1 cellular context compared by ENCODE assay signal in the genomic region with DNA sequence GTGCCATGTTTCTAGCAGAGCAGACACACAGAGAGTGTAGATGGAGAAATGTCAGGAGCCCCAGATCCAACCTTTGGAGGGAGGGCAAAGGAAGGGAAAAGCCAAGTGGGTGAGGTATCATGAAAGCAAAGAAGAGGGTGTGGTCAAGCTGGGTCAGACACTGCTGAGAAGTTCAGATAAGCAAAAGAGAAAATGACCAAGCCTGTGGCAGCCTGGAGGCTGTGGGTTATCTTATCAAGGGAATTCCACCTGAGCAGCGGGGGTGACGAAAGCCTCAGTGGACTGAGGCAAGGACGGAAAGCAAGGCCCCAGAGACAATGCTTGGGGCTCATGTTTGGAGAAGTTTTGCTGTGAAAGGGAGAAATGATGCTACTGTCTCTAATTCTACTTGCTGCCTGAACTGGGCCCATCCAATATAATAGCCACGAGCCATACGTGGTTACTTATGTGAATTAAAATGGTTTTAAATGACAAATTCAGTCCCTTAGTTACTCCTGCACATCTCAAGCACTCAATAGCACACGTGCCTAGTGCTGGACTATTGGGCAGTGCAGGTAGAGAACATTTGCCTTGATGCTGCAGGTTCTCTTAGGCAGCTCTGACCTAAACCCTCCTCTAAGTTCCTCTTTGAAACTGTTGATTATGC.
TF ChIP-seq lines count a peak whose summit lies in the region.

No MANE protein-coding gene starts in this region.

TF ChIP-seq in K562, 482 proteins besides CTCF, POLR2A, EP300 and RAD21 (continued from another document and continues in another):
- TF ChIP-seq ZBTB2 (IDR thresholded peaks at IDR 0.05) (peak; percentile 89), ZNF384 (IDR thresholded peaks at IDR 0.05; ENCODE audit: low read depth, low read length) (no peak), L3MBTL2 (IDR thresholded peaks at IDR 0.05) (peak; percentile 96), HNRNPH1 (optimal IDR thresholded peaks at IDR 0.05; ENCODE audit: low read depth, low read length) (no peak), ZNF518B (CRISPR knock-in tag; IDR thresholded peaks at IDR 0.05) (no peak), ZNF316 (IDR thresholded peaks at IDR 0.05) (no peak), ZKSCAN8 (CRISPR knock-in tag; IDR thresholded peaks at IDR 0.05) (peak; percentile 82; the same call in 1 of the 2 replicates), HMGXB4 (CRISPR knock-in tag; IDR thresholded peaks at IDR 0.05) (no peak), ZNF124 (CRISPR knock-in tag; IDR thresholded peaks at IDR 0.05) (no peak), BRD9 (IDR thresholded peaks at IDR 0.05; ENCODE audit: low read depth, partially characterized antibody) (peak; percentile 93), ZNF23 (CRISPR knock-in tag; IDR thresholded peaks at IDR 0.05) (no peak), MAFF (IDR thresholded peaks at IDR 0.05; ENCODE audit: low read length) (peak; percentile 39; the same call in 1 of the 2 replicates), MEF2A (IDR thresholded peaks at IDR 0.05; ENCODE audit: control insufficient read depth, low read depth, low read length) (peak; percentile 77), PTTG1 (tag; IDR thresholded peaks at IDR 0.05; ENCODE audit: low read depth) (peak; percentile 14; the same call in 1 of the 2 replicates), ZNF24 (IDR thresholded peaks at IDR 0.05) (peak; percentile 80; the same call in 1 of the 2 replicates), FOXJ3 (CRISPR knock-in tag; IDR thresholded peaks at IDR 0.05) (no peak), ZNF586 (CRISPR knock-in tag; conservative IDR thresholded peaks at IDR 0.05) (no peak), TAF15 (IDR thresholded peaks at IDR 0.05; ENCODE audit: low read depth, low read length) (no peak), ZNF699 (CRISPR knock-in tag; IDR thresholded peaks at IDR 0.05; ENCODE audit: insufficient replicate concordance) (no peak), E2F4 (CRISPR knock-in tag; IDR thresholded peaks at IDR 0.05; ENCODE audit: low read depth) (no peak), CBX2 (IDR thresholded peaks at IDR 0.05; ENCODE audit: insufficient read depth, low read length, poor library complexity, severe bottlenecking) (no peak), RBM14 (IDR thresholded peaks at IDR 0.05; ENCODE audit: borderline replicate concordance, insufficient read depth, low read depth, low read length) (no peak), KDM5B (IDR thresholded peaks at IDR 0.05; ENCODE audit: insufficient replicate concordance, low read depth, low read length) (no peak), HCFC1 (IDR thresholded peaks at IDR 0.05; ENCODE audit: low read depth, low read length) (peak; percentile 32; the same call in 1 of the 2 replicates), CREBBP (IDR thresholded peaks at IDR 0.05; ENCODE audit: low read depth, low read length) (no peak), NFE2L1 (tag; IDR thresholded peaks at IDR 0.05; ENCODE audit: borderline replicate concordance, low read depth) (no peak), ZFP36 (IDR thresholded peaks at IDR 0.05; ENCODE audit: low read depth, low read length, partially characterized antibody) (peak; percentile 78), CREM (IDR thresholded peaks at IDR 0.05; ENCODE audit: low read depth) (peak; percentile 93), RCOR1 (IDR thresholded peaks at IDR 0.05; ENCODE audit: borderline replicate concordance in 1 of 2, low read depth in 2 of 2, low read length in 2 of 2) (peak; percentile 93 to 99), CBFA2T3 (IDR thresholded peaks at IDR 0.05) (peak; percentile 100), IFI16 (CRISPR knock-in tag; IDR thresholded peaks at IDR 0.05) (peak; percentile 84), HDAC2 (IDR thresholded peaks at IDR 0.05) (peak; percentile 95), STAT5B (CRISPR knock-in tag; IDR thresholded peaks at IDR 0.05) (no peak), IRF1 (CRISPR knock-in tag; IDR thresholded peaks at IDR 0.05; ENCODE audit: borderline replicate concordance) (no peak), NUFIP1 (IDR thresholded peaks at IDR 0.05; ENCODE audit: partially characterized antibody) (peak; percentile 62), RNF219 (CRISPR knock-in tag; IDR thresholded peaks at IDR 0.05) (no peak), FOXO4 (CRISPR knock-in tag; IDR thresholded peaks at IDR 0.05) (no peak; the same call in 1 of the 2 replicates)
- TF ChIP-seq, protein P1, sequence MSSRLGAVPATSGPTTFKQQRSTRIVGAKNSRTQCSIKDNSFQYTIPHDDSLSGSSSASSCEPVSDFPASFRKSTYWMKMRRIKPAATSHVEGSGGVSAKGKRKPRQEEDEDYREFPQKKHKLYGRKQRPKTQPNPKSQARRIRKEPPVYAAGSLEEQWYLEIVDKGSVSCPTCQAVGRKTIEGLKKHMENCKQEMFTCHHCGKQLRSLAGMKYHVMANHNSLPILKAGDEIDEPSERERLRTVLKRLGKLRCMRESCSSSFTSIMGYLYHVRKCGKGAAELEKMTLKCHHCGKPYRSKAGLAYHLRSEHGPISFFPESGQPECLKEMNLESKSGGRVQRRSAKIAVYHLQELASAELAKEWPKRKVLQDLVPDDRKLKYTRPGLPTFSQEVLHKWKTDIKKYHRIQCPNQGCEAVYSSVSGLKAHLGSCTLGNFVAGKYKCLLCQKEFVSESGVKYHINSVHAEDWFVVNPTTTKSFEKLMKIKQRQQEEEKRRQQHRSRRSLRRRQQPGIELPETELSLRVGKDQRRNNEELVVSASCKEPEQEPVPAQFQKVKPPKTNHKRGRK (tag; IDR thresholded peaks at IDR 0.05), result no peak
- TF ChIP-seq, protein P2, sequence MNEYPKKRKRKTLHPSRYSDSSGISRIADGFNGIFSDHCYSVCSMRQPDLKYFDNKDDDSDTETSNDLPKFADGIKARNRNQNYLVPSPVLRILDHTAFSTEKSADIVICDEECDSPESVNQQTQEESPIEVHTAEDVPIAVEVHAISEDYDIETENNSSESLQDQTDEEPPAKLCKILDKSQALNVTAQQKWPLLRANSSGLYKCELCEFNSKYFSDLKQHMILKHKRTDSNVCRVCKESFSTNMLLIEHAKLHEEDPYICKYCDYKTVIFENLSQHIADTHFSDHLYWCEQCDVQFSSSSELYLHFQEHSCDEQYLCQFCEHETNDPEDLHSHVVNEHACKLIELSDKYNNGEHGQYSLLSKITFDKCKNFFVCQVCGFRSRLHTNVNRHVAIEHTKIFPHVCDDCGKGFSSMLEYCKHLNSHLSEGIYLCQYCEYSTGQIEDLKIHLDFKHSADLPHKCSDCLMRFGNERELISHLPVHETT (CRISPR knock-in tag; conservative IDR thresholded peaks at IDR 0.05 in 1 of 2, IDR thresholded peaks at IDR 0.05 in 1 of 2), result peak in 1 of 2 experiments; percentile 86; a peak in 2 of 4 replicates
- TF ChIP-seq, protein P3, sequence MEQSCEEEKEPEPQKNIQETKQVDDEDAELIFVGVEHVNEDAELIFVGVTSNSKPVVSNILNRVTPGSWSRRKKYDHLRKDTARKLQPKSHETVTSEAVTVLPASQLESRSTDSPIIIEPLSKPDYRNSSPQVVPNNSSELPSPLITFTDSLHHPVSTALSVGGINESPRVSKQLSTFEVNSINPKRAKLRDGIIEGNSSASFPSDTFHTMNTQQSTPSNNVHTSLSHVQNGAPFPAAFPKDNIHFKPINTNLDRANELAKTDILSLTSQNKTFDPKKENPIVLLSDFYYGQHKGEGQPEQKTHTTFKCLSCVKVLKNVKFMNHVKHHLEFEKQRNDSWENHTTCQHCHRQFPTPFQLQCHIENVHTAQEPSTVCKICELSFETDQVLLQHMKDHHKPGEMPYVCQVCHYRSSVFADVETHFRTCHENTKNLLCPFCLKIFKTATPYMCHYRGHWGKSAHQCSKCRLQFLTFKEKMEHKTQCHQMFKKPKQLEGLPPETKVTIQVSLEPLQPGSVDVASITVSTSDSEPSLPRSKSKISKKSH (CRISPR knock-in tag; IDR thresholded peaks at IDR 0.05), result no peak
